In genomic region chr3:32391643-32392529, GRCh38 we compare ENCODE assay signal across 8 cellular contexts. TPM values are rescaled to one million over a fixed set of nuclear protein-coding genes. Genes with fewer than 3 reads are reported as not detected.
DNase-seq lines count a peak whose midpoint lies in the region; ATAC-seq and TF ChIP-seq lines count a peak whose summit lies in the region.

Gene CMTM7 (plus strand): TSS chr3:32391853. CDS start chr3:32391907, 54 bp downstream.

- H3K4me1 ChIP-seq in neuron (ENCODE audit: insufficient read depth, low read length), result peaks cover 11% of the 10 kb centered on the region

- H3K9me3 ChIP-seq in neuron (ENCODE audit: low read length), result no peaks in the 10 kb centered on the region

- ATAC-seq in HG02970 (IDR thresholded peaks at IDR 0.05; ENCODE audit: low FRiP score, unreplicated experiment), result peak; percentile 49

- H3K27me3 ChIP-seq in neuron (ENCODE audit: insufficient read depth, low read length), result no peaks in the 10 kb centered on the region

- DNase-seq in DMS53 (lab: John Stamatoyannopoulos, UW) (peak; percentile 72), DMS53 treated with DMSO at 0.1 percent for 48 hours (lab: John Stamatoyannopoulos, UW; ENCODE audit: unreplicated experiment) (no peak), RKO (ENCODE audit: low spot score) (peak; percentile 79), foreskin fibroblast (peak; percentile 67 to 86), ureter (ENCODE audit: low spot score) (peak; percentile 77)
- DNase-seq in activated effector memory CD4-positive, alpha-beta T cell treated with Interleukin-2 at 50 U/mL for 16 hours, result peak; percentile 51

- no peak for TF ChIP-seq CTCF in foreskin fibroblast (IDR thresholded peaks at IDR 0.05; ENCODE audit: low read depth, low read length)

- H2AFZ ChIP-seq in neuron (ENCODE audit: low read depth, low read length), result peak within 1 kb of the TSS; percentile 38

- no peaks in the 10 kb centered on the region for H3K36me3 ChIP-seq in neuron (ENCODE audit: insufficient read depth, low read length)

- H3K4me3 ChIP-seq in foreskin fibroblast (ENCODE audit: low read depth in 1 of 2, low read length in 2 of 2) (peak within 1 kb of the TSS; percentile 73 to 89), neuron (ENCODE audit: low read length) (peak within 1 kb of the TSS; percentile 64)

RNA-seq across cellular contexts. Expression of gene CMTM7, which starts in this region (rescaled TPM):
- total RNA-seq in ureter, result 72.2 TPM
